14 cellular contexts compared by ENCODE assay signal in the genomic region with DNA sequence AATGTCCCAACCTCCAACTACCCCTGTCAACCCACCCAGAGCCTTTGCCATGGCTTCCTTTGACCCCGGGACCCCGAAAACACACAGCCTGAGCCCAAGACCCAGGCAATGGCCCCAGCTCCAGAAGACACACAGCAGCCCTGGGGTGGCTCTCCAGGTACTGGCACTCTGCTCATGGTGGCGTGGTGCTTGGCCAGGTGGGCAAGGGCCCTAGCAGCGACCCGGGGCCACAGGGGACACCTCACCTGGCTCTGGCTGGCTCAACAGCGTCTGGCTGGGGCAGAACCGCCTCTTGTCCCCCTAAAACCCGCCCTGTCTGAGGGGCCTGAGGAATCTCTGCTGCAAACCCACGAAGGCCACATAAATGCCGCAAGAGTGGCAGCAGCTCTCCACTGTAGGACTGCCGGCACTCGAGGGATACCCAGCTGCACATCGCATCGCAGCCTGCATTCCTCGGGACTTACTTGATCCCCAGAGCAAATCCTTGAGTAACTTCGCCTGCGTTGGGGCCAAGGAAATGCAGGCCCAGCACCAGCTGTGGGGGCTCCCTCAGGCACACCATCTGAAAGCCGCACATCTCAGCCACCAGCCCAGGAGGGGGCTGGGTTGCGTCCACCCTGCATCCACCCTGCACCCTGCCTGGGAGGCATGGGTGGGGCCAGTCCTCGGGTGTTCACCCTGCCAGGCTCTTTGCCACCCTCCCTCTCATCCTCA. TPM values are rescaled to one million over a fixed set of nuclear protein-coding genes. Genes with fewer than 3 reads are reported as not detected.
DNase-seq lines count a peak whose midpoint lies in the region; ATAC-seq, FAIRE-seq and TF ChIP-seq lines count a peak whose summit lies in the region.
"Had no signal": no experiment of that assay in that cellular context is flagged by ENCODE, and none has a peak within 500 bp of the region (broad histone marks: within the 10 kb centered on the region; RNA-seq: fewer than 3 reads in every experiment).

No MANE protein-coding gene starts in this region.

- H3K27ac ChIP-seq in A549 (peak overlapping the region; percentile 92 to 94; a peak in 4 of 6 replicates), kidney (ENCODE audit: low read depth in 2 of 2, low read length in 2 of 2) (no peak overlapping the region)
- H3K27ac ChIP-seq: pancreas, tibial artery had no signal

- no peak for TF ChIP-seq RAD21 in A549 (conservative IDR thresholded peaks at IDR 0.05 in 1 of 2, IDR thresholded peaks at IDR 0.05 in 1 of 2)

- no peak for TF ChIP-seq POLR2A in A549 (IDR thresholded peaks at IDR 0.05; ENCODE audit: low read length)

- CTCF ChIA-PET in A549 (lab: Yijun Ruan, JAX): interaction anchor here (1.6 to 3.6 kb wide), 2 partner anchors 12 to 148 kb away, joined by 4 to 15 read pairs; no protein-coding TSS in a partner anchor

- DNase-seq in A549 (ENCODE audit: low read depth in 1 of 2, low spot score in 1 of 2) (no peak), ELF-1 (ENCODE audit: low read depth, low spot score) (peak; percentile 11), astrocyte of the hippocampus (ENCODE audit: low read depth, low spot score) (peak; percentile 53), kidney (peak; percentile 54), NCI-H526 treated with DMSO at 0.1 percent for 48 hours (lab: John Stamatoyannopoulos, UW) (no peak), NCI-H774 (lab: John Stamatoyannopoulos, UW) (no peak), Kasumi-1 (lab: John Stamatoyannopoulos, UW) (no peak), NCI-H2029 treated with DMSO at 0.1 percent for 48 hours (lab: John Stamatoyannopoulos, UW) (no peak)
- DNase-seq: CD4-positive, alpha-beta memory T cell; NCI-H1048; NCI-H526 had no signal

- peaks cover 75% of the 10 kb centered on the region for H3K4me1 ChIP-seq in A549
- H3K4me1 ChIP-seq in kidney (ENCODE audit: control insufficient read depth in 1 of 2, insufficient read depth in 1 of 2, low read depth in 1 of 2, low read length in 2 of 2): peaks cover 0 to 8% of the 10 kb centered on the region in 2 donors
- H3K4me1 ChIP-seq: pancreas had no signal

- no peak for TF ChIP-seq EP300 in A549 (IDR thresholded peaks at IDR 0.05)

- FAIRE-seq in A549 (lab: Jason Lieb, UNC) (no peak), kidney (lab: Jason Lieb, UNC) (no peak)
- FAIRE-seq: pancreas had no signal

- TF ChIP-seq CTCF in A549 (IDR thresholded peaks at IDR 0.05): no peak
- TF ChIP-seq CTCF in kidney (IDR thresholded peaks at IDR 0.05; ENCODE audit: borderline replicate concordance, extremely low read depth, insufficient read depth): no peak

- 92% methylated on average over 5 of the region's 20 CpGs for WGBS in A549 (ENCODE audit: missing lambda C conversion rate)

- no peak overlapping the region for H3K4me2 ChIP-seq in A549

- H3K36me3 ChIP-seq in kidney (ENCODE audit: control insufficient read depth in 1 of 2, insufficient read depth in 2 of 2, low read length in 2 of 2): no peaks in the 10 kb centered on the region
- H3K36me3 ChIP-seq: pancreas had no signal

- intact Hi-C loops in kidney (cut with DNase I): no loop called here

- H3K4me3 ChIP-seq in A549: no peak overlapping the region
- H3K4me3 ChIP-seq in kidney (ENCODE audit: low read length in 2 of 2): no peak overlapping the region
- H3K4me3 ChIP-seq: pancreas, tibial artery had no signal

- H3K9me3 ChIP-seq in A549: no peaks in the 10 kb centered on the region
- no peaks in the 10 kb centered on the region for H3K9me3 ChIP-seq in kidney (ENCODE audit: control insufficient read depth in 1 of 2, low read length in 2 of 2)
- H3K9me3 ChIP-seq: pancreas, tibial artery had no signal

- H3K9ac ChIP-seq in kidney (ENCODE audit: low read length in 2 of 2): no peak overlapping the region

- POLR2A ChIA-PET in A549 (lab: Yijun Ruan, JAX): no interaction called here

- ATAC-seq in A549: no peak
- ATAC-seq: activated CD4-positive, CD25-positive, alpha-beta regulatory T cell treated with anti-CD3 and anti-CD28 coated beads, Interleukin-2, amount 50 U/mL, for 24 hours; pancreas had no signal

TF ChIP-seq in A549, 52 proteins besides CTCF, POLR2A, EP300 and RAD21:
- TF ChIP-seq HDAC2 (IDR thresholded peaks at IDR 0.05) (no peak), HOXB5 (CRISPR knock-in tag; IDR thresholded peaks at IDR 0.05) (no peak), NPAS2 (CRISPR knock-in tag; IDR thresholded peaks at IDR 0.05; ENCODE audit: borderline replicate concordance) (no peak), CHD2 (IDR thresholded peaks at IDR 0.05; ENCODE audit: low read length, partially characterized antibody) (no peak), RFX5 (IDR thresholded peaks at IDR 0.05) (no peak), MYC (IDR thresholded peaks at IDR 0.05; ENCODE audit: borderline replicate concordance, low read length) (no peak), ZNF302 (CRISPR knock-in tag; IDR thresholded peaks at IDR 0.05) (no peak), MAZ (IDR thresholded peaks at IDR 0.05; ENCODE audit: borderline replicate concordance, low read depth, low read length) (no peak), TP53 (CRISPR knock-in tag; IDR thresholded peaks at IDR 0.05) (no peak), EHF (CRISPR knock-in tag; IDR thresholded peaks at IDR 0.05) (no peak), KDM5A (IDR thresholded peaks at IDR 0.05) (no peak), ZFP36 (IDR thresholded peaks at IDR 0.05; ENCODE audit: borderline replicate concordance, partially characterized antibody) (no peak), FOSL2 (IDR thresholded peaks at IDR 0.05) (no peak), FOSL2 (CRISPR knock-in tag; IDR thresholded peaks at IDR 0.05) (no peak), FOXS1 (CRISPR knock-in tag; IDR thresholded peaks at IDR 0.05) (no peak)
- TF ChIP-seq, protein P1, sequence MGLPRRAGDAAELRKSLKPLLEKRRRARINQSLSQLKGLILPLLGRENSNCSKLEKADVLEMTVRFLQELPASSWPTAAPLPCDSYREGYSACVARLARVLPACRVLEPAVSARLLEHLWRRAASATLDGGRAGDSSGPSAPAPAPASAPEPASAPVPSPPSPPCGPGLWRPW (IDR thresholded peaks at IDR 0.05): no peak
- TF ChIP-seq, protein P2, sequence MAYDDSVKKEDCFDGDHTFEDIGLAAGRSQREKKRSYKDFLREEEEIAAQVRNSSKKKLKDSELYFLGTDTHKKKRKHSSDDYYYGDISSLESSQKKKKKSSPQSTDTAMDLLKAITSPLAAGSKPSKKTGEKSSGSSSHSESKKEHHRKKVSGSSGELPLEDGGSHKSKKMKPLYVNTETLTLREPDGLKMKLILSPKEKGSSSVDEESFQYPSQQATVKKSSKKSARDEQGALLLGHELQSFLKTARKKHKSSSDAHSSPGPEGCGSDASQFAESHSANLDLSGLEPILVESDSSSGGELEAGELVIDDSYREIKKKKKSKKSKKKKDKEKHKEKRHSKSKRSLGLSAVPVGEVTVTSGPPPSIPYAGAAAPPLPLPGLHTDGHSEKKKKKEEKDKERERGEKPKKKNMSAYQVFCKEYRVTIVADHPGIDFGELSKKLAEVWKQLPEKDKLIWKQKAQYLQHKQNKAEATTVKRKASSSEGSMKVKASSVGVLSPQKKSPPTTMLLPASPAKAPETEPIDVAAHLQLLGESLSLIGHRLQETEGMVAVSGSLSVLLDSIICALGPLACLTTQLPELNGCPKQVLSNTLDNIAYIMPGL (CRISPR knock-in tag; IDR thresholded peaks at IDR 0.05; ENCODE audit: borderline replicate concordance): no peak
- TF ChIP-seq, protein P3, sequence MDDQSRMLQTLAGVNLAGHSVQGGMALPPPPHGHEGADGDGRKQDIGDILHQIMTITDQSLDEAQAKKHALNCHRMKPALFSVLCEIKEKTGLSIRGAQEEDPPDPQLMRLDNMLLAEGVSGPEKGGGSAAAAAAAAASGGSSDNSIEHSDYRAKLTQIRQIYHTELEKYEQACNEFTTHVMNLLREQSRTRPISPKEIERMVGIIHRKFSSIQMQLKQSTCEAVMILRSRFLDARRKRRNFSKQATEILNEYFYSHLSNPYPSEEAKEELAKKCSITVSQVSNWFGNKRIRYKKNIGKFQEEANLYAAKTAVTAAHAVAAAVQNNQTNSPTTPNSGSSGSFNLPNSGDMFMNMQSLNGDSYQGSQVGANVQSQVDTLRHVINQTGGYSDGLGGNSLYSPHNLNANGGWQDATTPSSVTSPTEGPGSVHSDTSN (IDR thresholded peaks at IDR 0.05): no peak
- TF ChIP-seq, protein P4, sequence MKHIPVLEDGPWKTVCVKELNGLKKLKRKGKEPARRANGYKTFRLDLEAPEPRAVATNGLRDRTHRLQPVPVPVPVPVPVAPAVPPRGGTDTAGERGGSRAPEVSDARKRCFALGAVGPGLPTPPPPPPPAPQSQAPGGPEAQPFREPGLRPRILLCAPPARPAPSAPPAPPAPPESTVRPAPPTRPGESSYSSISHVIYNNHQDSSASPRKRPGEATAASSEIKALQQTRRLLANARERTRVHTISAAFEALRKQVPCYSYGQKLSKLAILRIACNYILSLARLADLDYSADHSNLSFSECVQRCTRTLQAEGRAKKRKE (CRISPR knock-in tag; IDR thresholded peaks at IDR 0.05; ENCODE audit: low read depth): no peak

RNA-seq across cellular contexts. Expression of a gene that starts 23.1 kb away (rescaled TPM):
- polyA plus RNA-seq in A549 (2011; rRNA removed) (1.6 and 1.8 TPM in 2 replicates), A549 (2017; fragmentation: RNase III; extraction: RNeasy Plus Mini Kit Qiagen cat#74134 plus additional on column Dnase treatment) (8.2 to 10.3 TPM (median 8.9 TPM) in 3 replicates), kidney (ENCODE audit: insufficient read depth, low read depth, low replicate concordance) (4.0 TPM)
- polyA plus RNA-seq in A549 (2012; cell fraction: cytosol; rRNA removed): 11.3 and 16.1 TPM in 2 replicates
- 14.3 and 27.3 TPM in 2 replicates for polyA plus RNA-seq in A549 (2012; cell fraction: nucleus; rRNA removed)
- polyA minus RNA-seq in A549 (2011; rRNA and poly(A)+ RNA removed): 0.45 and 0.58 TPM in 2 replicates
- 4.4 TPM for total RNA-seq in kidney

RNA-seq across cellular contexts. Expression of a gene that starts 23.1 kb away (rescaled TPM):
- polyA plus RNA-seq in A549 (2011; rRNA removed) (4.4 and 4.5 TPM in 2 replicates), A549 (2017; fragmentation: RNase III; extraction: RNeasy Plus Mini Kit Qiagen cat#74134 plus additional on column Dnase treatment) (5.1 to 5.3 TPM (median 5.1 TPM) in 3 replicates), kidney (ENCODE audit: insufficient read depth, low read depth, low replicate concordance) (8.8 TPM)
- polyA plus RNA-seq in A549 (2012; cell fraction: cytosol; rRNA removed): 4.7 and 6.4 TPM in 2 replicates
- polyA plus RNA-seq in A549 (2012; cell fraction: nucleus; rRNA removed): 17.3 and 23.4 TPM in 2 replicates
- polyA minus RNA-seq in A549 (2011; rRNA and poly(A)+ RNA removed): 7.9 and 9.6 TPM in 2 replicates
- 16.7 TPM for total RNA-seq in kidney

Comparison
In these comparisons a context has a peak if more than half of its experiments do, and no peak if none do; other contexts are left out.
1. DNase-seq: peak in ELF-1 (single experiment), astrocyte of the hippocampus (single experiment) and kidney (single experiment); none in A549 (0 of 2), NCI-H526 treated with DMSO at 0.1 percent for 48 hours (single experiment), NCI-H774 (single experiment), Kasumi-1 (0 of 2) and NCI-H2029 treated with DMSO at 0.1 percent for 48 hours (single experiment).
2. H3K27ac ChIP-seq: peak in A549 (2 of 2); none in kidney (0 of 2).